In genomic region chr15:93467327-93467726, GRCh38 we compare ENCODE assay signal across 9 cellular contexts.
A peak's percentile ranks its signal among the peaks of the same experiment; 100 is the strongest.
DNase-seq lines count a peak whose midpoint lies in the region; ATAC-seq and TF ChIP-seq lines count a peak whose summit lies in the region.
"Had no signal": no experiment of that assay in that cellular context is flagged by ENCODE, and none has a peak within 500 bp of the region (broad histone marks: within the 10 kb centered on the region; RNA-seq: fewer than 3 reads in every experiment).

No MANE protein-coding gene starts in this region.

- no peaks in the 10 kb centered on the region for H3K9me3 Mint-ChIP-seq in activated CD8-positive, alpha-beta T cell treated with anti-CD3 and anti-CD28 coated beads for 36 hours

- no peak overlapping the region for H3K27ac Mint-ChIP-seq in activated CD8-positive, alpha-beta T cell treated with anti-CD3 and anti-CD28 coated beads for 36 hours

- no peaks in the 10 kb centered on the region for H3K36me3 Mint-ChIP-seq in activated CD8-positive, alpha-beta T cell treated with anti-CD3 and anti-CD28 coated beads for 36 hours (ENCODE audit: low read depth)

- peaks cover 18% of the 10 kb centered on the region for H3K4me1 ChIP-seq in foreskin keratinocyte

- H3K27ac ChIP-seq in foreskin keratinocyte, result peak overlapping the region; percentile 55
- H3K27ac ChIP-seq: SK-N-MC had no signal

- H3K27me3 ChIP-seq in foreskin keratinocyte, result no peaks in the 10 kb centered on the region

- H3K4me1 Mint-ChIP-seq in activated CD8-positive, alpha-beta T cell treated with anti-CD3 and anti-CD28 coated beads for 36 hours (ENCODE audit: low read depth), result no peaks in the 10 kb centered on the region

- intact Hi-C loops in activated CD8-positive, alpha-beta T cell treated with anti-CD3 and anti-CD28 coated beads for 36 hours (cut with micrococcal nuclease), result no loop called here

- H3K27me3 Mint-ChIP-seq in activated CD8-positive, alpha-beta T cell treated with anti-CD3 and anti-CD28 coated beads for 36 hours, result peaks cover 6% of the 10 kb centered on the region

- DNase-seq in HPDE6-E6E7 (ENCODE audit: extremely low spot score) (peak; percentile 17), NCI-H524 (lab: John Stamatoyannopoulos, UW) (peak; percentile 99 to 100), foreskin keratinocyte (peak; percentile 74 to 86), retina (peak; percentile 31), 8988T (no peak)
- no peak for DNase-seq in activated CD8-positive, alpha-beta T cell treated with anti-CD3 and anti-CD28 coated beads for 36 hours
- no peak for DNase-seq in stimulated activated naive CD4-positive, alpha-beta T cell (lab: John Stamatoyannopoulos, UW)

- H3K4me3 Mint-ChIP-seq in activated CD8-positive, alpha-beta T cell treated with anti-CD3 and anti-CD28 coated beads for 36 hours, result no peak overlapping the region

- POLR2A ChIA-PET in activated CD8-positive, alpha-beta T cell treated with anti-CD3 and anti-CD28 coated beads for 36 hours (lab: Charles Lee), result no interaction called here

- no peak for TF ChIP-seq CTCF in foreskin keratinocyte (conservative IDR thresholded peaks at IDR 0.05)
- TF ChIP-seq CTCF in activated CD8-positive, alpha-beta T cell treated with anti-CD3 and anti-CD28 coated beads for 36 hours (IDR thresholded peaks at IDR 0.05), result no peak

- CTCF ChIA-PET in activated CD8-positive, alpha-beta T cell treated with anti-CD3 and anti-CD28 coated beads for 36 hours (lab: Charles Lee), result no interaction called here

- peak; percentile 99 for ATAC-seq in foreskin keratinocyte
- ATAC-seq in activated CD8-positive, alpha-beta T cell treated with anti-CD3 and anti-CD28 coated beads for 36 hours, result no peak
- no peak for ATAC-seq in GM21723 (IDR thresholded peaks at IDR 0.05; ENCODE audit: unreplicated experiment)

Comparison
In these comparisons a context has a peak if more than half of its experiments do, and no peak if none do; other contexts are left out.
1. DNase-seq: peak in HPDE6-E6E7 (single experiment), NCI-H524 (2 of 2), foreskin keratinocyte (2 of 2) and retina (single experiment); none in activated CD8-positive, alpha-beta T cell treated with anti-CD3 and anti-CD28 coated beads for 36 hours (single experiment), 8988T (single experiment) and stimulated activated naive CD4-positive, alpha-beta T cell (0 of 6).